Comparison of ENCODE assay signal across 21 cellular contexts in genomic region chr2:1272835-1273234, GRCh38.
"Had no signal": no experiment of that assay in that cellular context is flagged by ENCODE, and none has a peak within 500 bp of the region (broad histone marks: within the 10 kb centered on the region; RNA-seq: fewer than 3 reads in every experiment).

No MANE protein-coding gene starts in this region.

- H3K4me3 ChIP-seq: SJSA1, SK-N-MC had no signal

- H3K9me3 ChIP-seq: SJSA1 had no signal

- H3K36me3 ChIP-seq: SJSA1 had no signal

- H3K27me3 ChIP-seq: SJSA1 had no signal

- DNase-seq: KBM-7, MV-4-11, NCI-H1048, NCI-H1105, NCI-H1417, NCI-H1436 treated with DMSO at 0.1 percent for 48 hours, NCI-H1694, NCI-H187 treated with DMSO at 0.1 percent for 48 hours, NCI-H2029 treated with DMSO at 0.1 percent for 48 hours, NCI-H2171 treated with DMSO at 0.1 percent for 48 hours, NCI-H446, NCI-H510A, NCI-H524 treated with DMSO at 0.1 percent for 48 hours, NCI-H69, NCI-H774, Right ventricle myocardium superior, RPMI8226, SIG-M5 had no signal

- H3K27ac ChIP-seq: SJSA1, SK-N-MC had no signal

- FAIRE-seq: RCC 7860 had no signal

- H3K4me1 ChIP-seq: SJSA1 had no signal
